In genomic region chr10:133388265-133388972, GRCh38 we compare ENCODE assay signal across 10 cellular contexts. TPM values are rescaled to one million over a fixed set of nuclear protein-coding genes. Genes with fewer than 3 reads are reported as not detected.
DNase-seq lines count a peak whose midpoint lies in the region; ATAC-seq lines count a peak whose summit lies in the region.
"Had no signal": no experiment of that assay in that cellular context is flagged by ENCODE, and none has a peak within 500 bp of the region (broad histone marks: within the 10 kb centered on the region; RNA-seq: fewer than 3 reads in every experiment).

No MANE protein-coding gene starts in this region.

- H3K9me3 ChIP-seq in T-helper 17 cell (ENCODE audit: control insufficient read depth, low read length, poor library complexity, severe bottlenecking) (no peaks in the 10 kb centered on the region), neuronal stem cell (replicated peaks in 1 of 2; ENCODE audit: control insufficient read depth in 2 of 2, insufficient read depth in 1 of 2, low read depth in 1 of 2, low read length in 2 of 2) (no peaks in the 10 kb centered on the region)
- H3K9me3 ChIP-seq: pancreas had no signal

- peaks cover 0 to 2% of the 10 kb centered on the region in 2 donors for H3K36me3 ChIP-seq in neuronal stem cell (replicated peaks in 1 of 2; ENCODE audit: control insufficient read depth in 2 of 2, insufficient read depth in 2 of 2, low read length in 2 of 2)
- H3K36me3 ChIP-seq: pancreas had no signal

- no peak overlapping the region for H3K4ac ChIP-seq in neuronal stem cell (ENCODE audit: low read length)

- WGBS in neuronal stem cell (ENCODE audit: extremely low coverage in 2 of 2, insufficient read length in 2 of 2, insufficient replicate concordance in 1 of 2), 2 donors, result no CpG with 5 or more reads among the region's 17 CpGs

- no peak overlapping the region for H2AK5ac ChIP-seq in neuronal stem cell (ENCODE audit: low read depth, low read length)

- no peaks in the 10 kb centered on the region for H3K27me3 ChIP-seq in neuronal stem cell (ENCODE audit: control insufficient read depth in 3 of 3, insufficient read depth in 3 of 3, low read depth in 1 of 3, low read length in 3 of 3)
- H3K27me3 ChIP-seq: pancreas had no signal

- no peaks in the 10 kb centered on the region for H3K79me1 ChIP-seq in neuronal stem cell (ENCODE audit: low read depth, low read length)

- DNase-seq in activated CD4-positive, CD25-positive, alpha-beta regulatory T cell treated with anti-CD3 and anti-CD28 coated beads, Interleukin-2, amount 50 U/mL, for 72 hours, result peak; percentile 26
- DNase-seq in T-helper 17 cell (no peak), neuronal stem cell (ENCODE audit: low spot score) (no peak), NCI-H1930 (lab: John Stamatoyannopoulos, UW) (no peak), GM19238 (ENCODE audit: insufficient read length, low spot score) (no peak)
- DNase-seq: NCI-H446 had no signal

- H3K4me3 Mint-ChIP-seq in T-helper 17 cell, result peak overlapping the region; percentile 90

- H3K4me1 ChIP-seq in neuronal stem cell (ENCODE audit: control insufficient read depth in 2 of 2, insufficient read depth in 1 of 2, low read depth in 1 of 2, low read length in 2 of 2), result no peaks in the 10 kb centered on the region
- H3K4me1 ChIP-seq: pancreas had no signal

- H2BK5ac ChIP-seq in neuronal stem cell (ENCODE audit: low read length), result no peak overlapping the region

- H4K8ac ChIP-seq in neuronal stem cell (ENCODE audit: low read depth, low read length), result no peak overlapping the region

- no peak overlapping the region for H2BK120ac ChIP-seq in neuronal stem cell (ENCODE audit: low read depth, low read length)

- H3K4me1 Mint-ChIP-seq in T-helper 17 cell, result peaks cover 23% of the 10 kb centered on the region

- no peaks in the 10 kb centered on the region for H3K27me3 Mint-ChIP-seq in T-helper 17 cell

- no peak overlapping the region for H4K91ac ChIP-seq in neuronal stem cell (ENCODE audit: low read depth, low read length, poor library complexity)

- peak overlapping the region; percentile 66 for H2AFZ ChIP-seq in neuronal stem cell (ENCODE audit: low read length)

- H3K9ac ChIP-seq in neuronal stem cell (ENCODE audit: low read depth, low read length, poor library complexity), result no peak overlapping the region

- no peak overlapping the region for H3K23ac ChIP-seq in neuronal stem cell (ENCODE audit: low read depth, low read length, poor library complexity)

- no peak for ATAC-seq in activated CD4-positive, CD25-positive, alpha-beta regulatory T cell treated with anti-CD3 and anti-CD28 coated beads, Interleukin-2, amount 50 U/mL, for 24 hours
- peak; percentile 1 for ATAC-seq in HG03025 (IDR thresholded peaks at IDR 0.05; ENCODE audit: low FRiP score, unreplicated experiment)
- ATAC-seq in T-helper 17 cell, result no peak
- ATAC-seq in HG02884 (IDR thresholded peaks at IDR 0.05; ENCODE audit: unreplicated experiment), result no peak
- ATAC-seq: pancreas had no signal

- no peak overlapping the region for H2BK12ac ChIP-seq in neuronal stem cell (ENCODE audit: low read length)

- no peak overlapping the region for H3K27ac ChIP-seq in neuronal stem cell (replicated peaks; ENCODE audit: low read length)

- H3K14ac ChIP-seq in neuronal stem cell (ENCODE audit: low read length), result no peak overlapping the region

- H3K27ac Mint-ChIP-seq in T-helper 17 cell, result peak overlapping the region; percentile 87

- H2BK15ac ChIP-seq in neuronal stem cell (ENCODE audit: low read length), result no peak overlapping the region

- H3K18ac ChIP-seq in neuronal stem cell (ENCODE audit: low read length), result no peak overlapping the region

- no peak overlapping the region for H3K4me2 ChIP-seq in neuronal stem cell (ENCODE audit: insufficient read depth, low read length, poor library complexity, severe bottlenecking)

- peak overlapping the region in 1 of 2 donors; percentile 61 for H3K4me3 ChIP-seq in neuronal stem cell (ENCODE audit: low read length in 2 of 2)
- H3K4me3 ChIP-seq: pancreas had no signal

- H3K36me3 Mint-ChIP-seq in T-helper 17 cell (ENCODE audit: low read depth), result no peaks in the 10 kb centered on the region

RNA-seq across cellular contexts. Expression of gene MTG1, which starts 5.5 kb away (rescaled TPM):
- total RNA-seq in T-helper 17 cell, result 10 to 100 TPM; 48.7 to 51.2 TPM
- 15.5 TPM for polyA plus RNA-seq in neuronal stem cell (2013, experiment 1 of 2)
- 15.8 TPM for polyA plus RNA-seq in neuronal stem cell (2013, experiment 2 of 2)

RNA-seq across cellular contexts. Expression of gene PAOX, which starts 9.4 kb away (rescaled TPM):
- 1 to 10 TPM; 3.5 to 6.3 TPM for total RNA-seq in T-helper 17 cell
- polyA plus RNA-seq in neuronal stem cell (2013, experiment 1 of 2), result 6.1 TPM
- 5.9 TPM for polyA plus RNA-seq in neuronal stem cell (2013, experiment 2 of 2)

RNA-seq across cellular contexts. Expression of gene ECHS1, which starts 15.3 kb away (rescaled TPM):
- 10 to 100 TPM; 18.2 to 20.2 TPM for total RNA-seq in T-helper 17 cell
- 61.5 TPM for polyA plus RNA-seq in neuronal stem cell (2013, experiment 1 of 2)
- polyA plus RNA-seq in neuronal stem cell (2013, experiment 2 of 2), result 63.2 TPM

RNA-seq across cellular contexts. Expression of gene FUOM, which starts 30.6 kb away (rescaled TPM):
- 1 to 10 TPM; 6.3 to 9.1 TPM for total RNA-seq in T-helper 17 cell
- 16.2 TPM for polyA plus RNA-seq in neuronal stem cell (2013, experiment 1 of 2)
- 16.5 TPM for polyA plus RNA-seq in neuronal stem cell (2013, experiment 2 of 2)

RNA-seq across cellular contexts. Expression of gene SPRN, which starts 36.0 kb away (rescaled TPM):
- not detected for total RNA-seq in T-helper 17 cell
- 0.52 TPM for polyA plus RNA-seq in neuronal stem cell (2013, experiment 1 of 2)
- polyA plus RNA-seq in neuronal stem cell (2013, experiment 2 of 2), result 0.53 TPM
